ENCODE assay signal across 8 cellular contexts in the genomic region with DNA sequence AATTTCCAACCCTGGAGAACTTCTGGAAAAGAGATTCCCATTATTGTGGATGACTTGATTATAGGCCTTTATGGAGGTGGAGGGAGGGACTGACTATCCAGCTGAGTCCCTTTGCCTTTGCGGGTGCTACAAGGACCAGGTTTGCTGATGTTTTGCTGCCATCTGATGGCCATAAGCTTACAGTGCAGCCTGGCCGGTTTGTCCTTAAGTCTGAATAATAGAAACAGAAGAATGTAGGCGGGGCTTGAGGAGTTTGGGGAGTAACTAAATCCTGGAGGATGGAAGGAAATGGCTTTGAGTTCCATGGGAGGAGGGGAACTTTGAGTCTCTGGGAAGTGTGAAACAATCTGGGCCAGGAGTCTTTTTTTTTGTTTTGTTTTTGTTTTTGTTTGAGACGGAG. TPM values are rescaled to one million over a fixed set of nuclear protein-coding genes. Genes with fewer than 3 reads are reported as not detected.
DNase-seq lines count a peak whose midpoint lies in the region; ATAC-seq, FAIRE-seq and TF ChIP-seq lines count a peak whose summit lies in the region.

No MANE protein-coding gene starts in this region.

- H3K4me3 Mint-ChIP-seq in activated naive CD8-positive, alpha-beta T cell treated with anti-CD3 and anti-CD28 coated beads for 36 hours, result no peak overlapping the region

- ATAC-seq in psoas muscle (peak; percentile 88 to 98 (median 94)), HG02840 (IDR thresholded peaks at IDR 0.05; ENCODE audit: low FRiP score, unreplicated experiment) (no peak)

- peaks cover 40% of the 10 kb centered on the region for H3K27me3 Mint-ChIP-seq in activated naive CD8-positive, alpha-beta T cell treated with anti-CD3 and anti-CD28 coated beads for 36 hours

- H3K4me3 ChIP-seq in cardiac muscle cell (no peak overlapping the region), psoas muscle (no peak overlapping the region)

- H3K36me3 ChIP-seq in cardiac muscle cell (no peaks in the 10 kb centered on the region), psoas muscle (ENCODE audit: insufficient read depth in 1 of 2, low read depth in 1 of 2) (no peaks in the 10 kb centered on the region)

- intact Hi-C loops in psoas muscle (cut with DNase I), result loop anchor here (1.0 to 5.0 kb wide), 4 partner anchors 132 to 163 kb away; a partner anchor contains a TSS

- DNase-seq in HCEC 1CT (peak; percentile 91), NCI-H1105 (lab: John Stamatoyannopoulos, UW) (peak; percentile 87), SKM-1 treated with dmso at 0.1 percent for 144 hours (lab: John Stamatoyannopoulos, UW; ENCODE audit: unreplicated experiment) (peak; percentile 85), cardiac muscle cell (ENCODE audit: low read depth in 1 of 2, low spot score in 1 of 2) (peak; percentile 92 to 98), psoas muscle (peak; percentile 78 to 87)
- peak; percentile 62 for DNase-seq in activated naive CD8-positive, alpha-beta T cell treated with anti-CD3 and anti-CD28 coated beads for 36 hours

- H3K27ac Mint-ChIP-seq in activated naive CD8-positive, alpha-beta T cell treated with anti-CD3 and anti-CD28 coated beads for 36 hours, result no peak overlapping the region

- H3K27me3 ChIP-seq in cardiac muscle cell (no peaks in the 10 kb centered on the region), psoas muscle (ENCODE audit: insufficient read depth in 3 of 3, low read length in 2 of 3) (peaks cover 0 to 14% (median 0%) of the 10 kb centered on the region in 3 donors)

- H3K4me1 Mint-ChIP-seq in activated naive CD8-positive, alpha-beta T cell treated with anti-CD3 and anti-CD28 coated beads for 36 hours, result no peaks in the 10 kb centered on the region

- H3K27ac ChIP-seq in cardiac muscle cell (no peak overlapping the region), psoas muscle (no peak overlapping the region)

- no peaks in the 10 kb centered on the region for H3K9me3 ChIP-seq in cardiac muscle cell (ENCODE audit: low read depth)
- H3K9me3 ChIP-seq in psoas muscle, result no peaks in the 10 kb centered on the region

- H3K36me3 Mint-ChIP-seq in activated naive CD8-positive, alpha-beta T cell treated with anti-CD3 and anti-CD28 coated beads for 36 hours, result no peaks in the 10 kb centered on the region

- WGBS in psoas muscle, 3 donors, result 0 to 7% (median 5%) methylated on average over 3 to 4 of the region's 4 CpGs

- TF ChIP-seq CTCF in cardiac muscle cell (IDR thresholded peaks at IDR 0.05; ENCODE audit: low read depth, low read length), result peak; percentile 94
- TF ChIP-seq CTCF in psoas muscle (IDR thresholded peaks at IDR 0.05), result peak; percentile 90

- no peaks in the 10 kb centered on the region for H3K9me3 Mint-ChIP-seq in activated naive CD8-positive, alpha-beta T cell treated with anti-CD3 and anti-CD28 coated beads for 36 hours

- peak; percentile 96 for FAIRE-seq in G401.6 (lab: Jason Lieb, UNC)

- H3K4me1 ChIP-seq in cardiac muscle cell (ENCODE audit: low read depth), result no peaks in the 10 kb centered on the region
- H3K4me1 ChIP-seq in psoas muscle, result no peaks in the 10 kb centered on the region

RNA-seq across cellular contexts. Expression of a gene that starts 55.7 kb away (rescaled TPM):
- total RNA-seq in activated naive CD8-positive, alpha-beta T cell treated with anti-CD3 and anti-CD28 coated beads for 36 hours, result not detected
- total RNA-seq in cardiac muscle cell, result 4.6 and 5.4 TPM in 2 replicates
- polyA plus RNA-seq in cardiac muscle cell, result 6.3 and 8.2 TPM in 2 replicates
- total RNA-seq in psoas muscle, result 1 to 10 TPM in 2 of 4 donors, under 1 TPM in 2; 0.59 to 1.6 (median 1.1) TPM
- 1 to 10 TPM in 2 of 3 donors, under 1 TPM in 1; 0.90 to 7.8 (median 1.2) TPM for polyA plus RNA-seq in psoas muscle
